In the genomic region with DNA sequence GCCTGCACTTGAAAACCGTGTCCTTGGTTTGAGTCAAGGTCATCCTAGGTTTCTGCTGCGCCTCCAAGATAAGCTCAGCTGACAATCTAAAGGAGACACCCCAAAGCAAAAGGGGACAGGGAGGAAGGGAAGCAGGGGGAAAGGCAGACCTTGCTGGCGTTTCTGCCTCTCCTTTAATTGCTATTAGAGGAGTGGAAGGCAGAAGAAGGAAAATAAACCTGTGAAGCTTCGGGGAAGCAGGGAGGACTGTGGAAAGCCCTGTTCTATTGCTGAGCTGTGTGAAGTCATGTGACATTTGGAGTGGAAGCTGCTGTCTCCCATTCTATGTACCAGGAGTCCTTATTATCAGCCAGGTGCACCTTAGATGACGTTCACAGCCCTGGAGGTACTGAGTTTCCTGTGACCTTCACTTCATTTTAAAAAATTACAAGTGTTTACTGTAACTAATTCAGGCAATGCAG, we compare ENCODE assay signal across 14 cellular contexts. TPM values are rescaled to one million over a fixed set of nuclear protein-coding genes. Genes with fewer than 3 reads are reported as not detected.
DNase-seq lines count a peak whose midpoint lies in the region; TF ChIP-seq lines count a peak whose summit lies in the region.
"Had no signal": no experiment of that assay in that cellular context is flagged by ENCODE, and none has a peak within 500 bp of the region (broad histone marks: within the 10 kb centered on the region; RNA-seq: fewer than 3 reads in every experiment).

No MANE protein-coding gene starts in this region.

- H3K9ac ChIP-seq in smooth muscle cell (ENCODE audit: low read depth) = no peak overlapping the region

- no peaks in the 10 kb centered on the region for H3K9me3 ChIP-seq in smooth muscle cell (replicated peaks; ENCODE audit: low read depth)
- H3K9me3 ChIP-seq: MG63 had no signal

- H3K27ac Mint-ChIP-seq in brain = peak overlapping the region; percentile 40 to 76 (median 48)
- H3K27ac Mint-ChIP-seq: stimulated activated naive CD8-positive, alpha-beta T cell treated with anti-CD3 and anti-CD28 coated beads, Interleukin-15, Interleukin-2, amounts not matched to agents 100 ng/mL and 50 ng/mL, for 24 hours had no signal

- DNase-seq in DMS79 treated with DMSO at 0.1 percent for 48 hours (lab: John Stamatoyannopoulos, UW) = peak; percentile 28
- no peak for DNase-seq in DMS79 (lab: John Stamatoyannopoulos, UW)
- peak; percentile 48 for DNase-seq in NCI-H2029 treated with DMSO at 0.1 percent for 48 hours (lab: John Stamatoyannopoulos, UW)
- DNase-seq in smooth muscle cell (lab: John Stamatoyannopoulos, UW; ENCODE audit: unreplicated experiment) = no peak
- no peak for DNase-seq in epidermal melanocyte (ENCODE audit: insufficient read length, low spot score)
- no peak for DNase-seq in lower leg skin (ENCODE audit: low spot score in 2 of 2)
- no peak for DNase-seq in CD1c-positive myeloid dendritic cell (ENCODE audit: extremely low spot score)
- DNase-seq: 8988T, foreskin melanocyte, MG63, nucleus accumbens, T1000 had no signal

- H4K20me1 ChIP-seq in smooth muscle cell (ENCODE audit: low read depth) = peaks cover 6% of the 10 kb centered on the region

- no peaks in the 10 kb centered on the region for H3K36me3 ChIP-seq in smooth muscle cell (ENCODE audit: low read depth)

- intact Hi-C loops in lower leg skin (cut with DNase I; ENCODE audit: low total_unique reads) = no loop called here

- H3F3A ChIP-seq in smooth muscle cell (ENCODE audit: low read depth) = no peaks in the 10 kb centered on the region

- peaks cover 7% of the 10 kb centered on the region for H3K79me2 ChIP-seq in smooth muscle cell (ENCODE audit: low read depth)

- H3K4me3 ChIP-seq in smooth muscle cell (no peak overlapping the region), lower leg skin (ENCODE audit: low read depth, poor library complexity, severe bottlenecking) (no peak overlapping the region)
- H3K4me3 ChIP-seq: MG63 had no signal

- 82% methylated on average over 5 of the region's 5 CpGs for WGBS in smooth muscle cell (ENCODE audit: low lambda C conversion rate)
- 78 to 83% methylated on average over 5 of the region's 5 CpGs for WGBS in lower leg skin, 2 donors

- no peak overlapping the region for H3K4me2 ChIP-seq in smooth muscle cell

- H3K4me1 Mint-ChIP-seq in brain = peaks cover 48% of the 10 kb centered on the region

- H3K4me1 ChIP-seq in smooth muscle cell (ENCODE audit: low read depth) = peaks cover 35% of the 10 kb centered on the region

- no peak for TF ChIP-seq CTCF in brain (conservative IDR thresholded peaks at IDR 0.05)
- TF ChIP-seq CTCF in smooth muscle cell (IDR thresholded peaks at IDR 0.05; ENCODE audit: borderline replicate concordance, insufficient read depth, poor library complexity, severe bottlenecking) = no peak
- TF ChIP-seq CTCF in lower leg skin (IDR thresholded peaks at IDR 0.05) = no peak

- peaks cover 5% of the 10 kb centered on the region for H3K27me3 Mint-ChIP-seq in brain
- H3K27me3 Mint-ChIP-seq: stimulated activated naive CD8-positive, alpha-beta T cell treated with anti-CD3 and anti-CD28 coated beads, Interleukin-15, Interleukin-2, amounts not matched to agents 100 ng/mL and 50 ng/mL, for 24 hours had no signal

- no peaks in the 10 kb centered on the region for H3K27me3 ChIP-seq in smooth muscle cell (ENCODE audit: low read depth)
- H3K27me3 ChIP-seq: MG63 had no signal

- no peak for TF ChIP-seq POLR2A in lower leg skin (IDR thresholded peaks at IDR 0.05)

- peaks cover 0 to 8% (median 0%) of the 10 kb centered on the region in 5 experiments for H3K9me3 Mint-ChIP-seq in brain
- H3K9me3 Mint-ChIP-seq: stimulated activated naive CD8-positive, alpha-beta T cell treated with anti-CD3 and anti-CD28 coated beads, Interleukin-15, Interleukin-2, amounts not matched to agents 100 ng/mL and 50 ng/mL, for 24 hours had no signal

- peak overlapping the region in 1 of 5 experiments; percentile 52 for H3K4me3 Mint-ChIP-seq in brain
- H3K4me3 Mint-ChIP-seq: stimulated activated naive CD8-positive, alpha-beta T cell treated with anti-CD3 and anti-CD28 coated beads, Interleukin-15, Interleukin-2, amounts not matched to agents 100 ng/mL and 50 ng/mL, for 24 hours had no signal

- peak overlapping the region; percentile 41 for H2AFZ ChIP-seq in smooth muscle cell (ENCODE audit: low read depth)

- H3K36me3 Mint-ChIP-seq in brain = peaks cover 3% of the 10 kb centered on the region

- H3K27ac ChIP-seq in smooth muscle cell (ENCODE audit: low read depth) = no peak overlapping the region

RNA-seq across cellular contexts. Expression of gene CHD2, which starts 21.5 kb away (rescaled TPM):
- polyA plus RNA-seq in brain (ENCODE audit: insufficient read depth, low read depth, low replicate concordance) = 28.2 TPM
- total RNA-seq in smooth muscle cell = 99.2 and 132 TPM in 2 replicates
- polyA plus RNA-seq in smooth muscle cell = 64.4 and 81.6 TPM in 2 replicates
- 100 to 1,000 TPM in 1 of 4 donors, 10 to 100 TPM in 3; 75.8 to 175 (median 88.6) TPM for total RNA-seq in lower leg skin

Comparison
In these comparisons a context has a peak if more than half of its experiments do, and no peak if none do; other contexts are left out.
1. DNase-seq: peak in DMS79 treated with DMSO at 0.1 percent for 48 hours (single experiment) and NCI-H2029 treated with DMSO at 0.1 percent for 48 hours (single experiment); none in DMS79 (single experiment), smooth muscle cell (single experiment), epidermal melanocyte (single experiment), lower leg skin (0 of 2) and CD1c-positive myeloid dendritic cell (single experiment).